In genomic region chr5:16384222-16384621, GRCh38 we compare ENCODE assay signal across 10 cellular contexts.
"Had no signal": no experiment of that assay in that cellular context is flagged by ENCODE, and none has a peak within 500 bp of the region (broad histone marks: within the 10 kb centered on the region; RNA-seq: fewer than 3 reads in every experiment).

No MANE protein-coding gene starts in this region.

- H3K4me1 ChIP-seq: HAP-1 had no signal

- DNase-seq: GM23248, GOT3, H7, H9, HCEC 1CT, HFFc6 had no signal

- H2AFZ ChIP-seq: GM23248, GM23338 had no signal

- H3K4me2 ChIP-seq: GM23338 had no signal

- ATAC-seq: GM23338, HCT116 had no signal

- H3K9me3 ChIP-seq: HAP-1 had no signal

- H3K36me3 ChIP-seq: HAP-1 had no signal

- H3K9ac ChIP-seq: GM23248 had no signal

- FAIRE-seq: H1 had no signal

- H3K4me3 ChIP-seq: GM23248, GM23338, HAP-1 had no signal

- H3K27ac ChIP-seq: GM23248 had no signal
